19 cellular contexts compared by ENCODE assay signal in the genomic region with DNA sequence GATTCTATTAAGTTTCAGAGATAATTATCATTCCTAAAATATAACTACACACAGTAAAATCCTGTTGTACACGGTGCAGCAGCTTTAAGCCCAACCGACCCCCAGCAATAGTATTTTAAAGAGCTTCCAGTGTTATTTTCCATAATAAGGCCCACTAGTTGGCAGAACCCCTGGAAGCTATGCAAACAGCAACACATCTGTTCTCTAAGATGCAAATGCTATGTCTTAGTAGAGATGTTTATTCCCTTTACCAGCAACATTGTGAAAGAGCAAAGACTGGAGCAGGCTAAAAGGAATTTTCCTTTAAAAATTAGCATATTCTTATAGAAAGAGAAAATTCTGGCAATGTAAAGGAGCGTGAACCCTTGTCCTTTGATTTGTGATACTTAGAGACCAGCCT.
A peak's percentile ranks its signal among the peaks of the same experiment; 100 is the strongest.
DNase-seq lines count a peak whose midpoint lies in the region; ATAC-seq lines count a peak whose summit lies in the region.
"Had no signal": no experiment of that assay in that cellular context is flagged by ENCODE, and none has a peak within 500 bp of the region (broad histone marks: within the 10 kb centered on the region; RNA-seq: fewer than 3 reads in every experiment).

No MANE protein-coding gene starts in this region.

- peaks cover 44% of the 10 kb centered on the region for H3K27me3 ChIP-seq in HUES48 (ENCODE audit: control insufficient read depth, insufficient read depth, low read length)
- H3K27me3 ChIP-seq: MG63, Peyer's patch had no signal

- no peaks in the 10 kb centered on the region for H3K36me3 ChIP-seq in HUES48 (ENCODE audit: control insufficient read depth, insufficient read depth, low read length)
- no peaks in the 10 kb centered on the region for H3K36me3 ChIP-seq in SK-N-MC (ENCODE audit: insufficient read depth, low read length)
- H3K36me3 ChIP-seq: MG63, Peyer's patch had no signal

- peak overlapping the region; percentile 28; the same call in 1 of the 2 replicates for H3K4me3 ChIP-seq in HUES48 (ENCODE audit: low read depth, low read length)
- H3K4me3 ChIP-seq in SK-N-MC: no peak overlapping the region
- H3K4me3 ChIP-seq: A549, K562, MG63, Peyer's patch had no signal

- no peak overlapping the region for H3K27ac ChIP-seq in HUES48 (ENCODE audit: low read depth, low read length)
- H3K27ac ChIP-seq in SK-N-MC: no peak overlapping the region
- H3K27ac ChIP-seq: A549, Peyer's patch had no signal

- ATAC-seq in GM18909 (IDR thresholded peaks at IDR 0.05; ENCODE audit: poor library complexity, unreplicated experiment): no peak
- ATAC-seq in GM21528 (IDR thresholded peaks at IDR 0.05; ENCODE audit: low FRiP score, unreplicated experiment): no peak
- ATAC-seq: A549, HCT116, HepG2, K562 had no signal

- peaks cover 50% of the 10 kb centered on the region for H3K4me1 ChIP-seq in HUES48 (ENCODE audit: control insufficient read depth, insufficient read depth, low read length)
- H3K4me1 ChIP-seq: A549, Peyer's patch had no signal

- DNase-seq in DMS 273 treated with DMSO at 0.1 percent for 48 hours (lab: John Stamatoyannopoulos, UW): peak; percentile 34
- DNase-seq in SK-N-MC (ENCODE audit: low read depth, low spot score): peak; percentile 24
- DNase-seq in iPS-NIHi11 (ENCODE audit: low spot score): peak; percentile 24
- DNase-seq in kidney tubule cell (ENCODE audit: low spot score): no peak
- no peak for DNase-seq in NCI-H2107 treated with DMSO at 0.1 percent for 48 hours (lab: John Stamatoyannopoulos, UW; ENCODE audit: unreplicated experiment)
- DNase-seq: EL, MG63, NCI-H1436, NCI-H187 treated with DMSO at 0.1 percent for 48 hours, NCI-H345, Peyer's patch, T-helper 1 cell had no signal

- H3K9me3 ChIP-seq in HUES48 (ENCODE audit: control insufficient read depth, insufficient read depth, low read length): no peaks in the 10 kb centered on the region
- H3K9me3 ChIP-seq in SK-N-MC (ENCODE audit: low read depth, low read length): no peaks in the 10 kb centered on the region
- H3K9me3 ChIP-seq: A549, MG63, Peyer's patch had no signal

- H3K9ac ChIP-seq in HUES48 (ENCODE audit: low read depth, low read length) (no peak overlapping the region), SK-N-MC (ENCODE audit: insufficient read length) (no peak overlapping the region)

Comparison
In these comparisons a context has a peak if more than half of its experiments do, and no peak if none do; other contexts are left out.
1. DNase-seq: peak in DMS 273 treated with DMSO at 0.1 percent for 48 hours (single experiment), SK-N-MC (single experiment) and iPS-NIHi11 (single experiment); none in kidney tubule cell (single experiment) and NCI-H2107 treated with DMSO at 0.1 percent for 48 hours (single experiment).